12 cellular contexts compared by ENCODE assay signal in the genomic region with DNA sequence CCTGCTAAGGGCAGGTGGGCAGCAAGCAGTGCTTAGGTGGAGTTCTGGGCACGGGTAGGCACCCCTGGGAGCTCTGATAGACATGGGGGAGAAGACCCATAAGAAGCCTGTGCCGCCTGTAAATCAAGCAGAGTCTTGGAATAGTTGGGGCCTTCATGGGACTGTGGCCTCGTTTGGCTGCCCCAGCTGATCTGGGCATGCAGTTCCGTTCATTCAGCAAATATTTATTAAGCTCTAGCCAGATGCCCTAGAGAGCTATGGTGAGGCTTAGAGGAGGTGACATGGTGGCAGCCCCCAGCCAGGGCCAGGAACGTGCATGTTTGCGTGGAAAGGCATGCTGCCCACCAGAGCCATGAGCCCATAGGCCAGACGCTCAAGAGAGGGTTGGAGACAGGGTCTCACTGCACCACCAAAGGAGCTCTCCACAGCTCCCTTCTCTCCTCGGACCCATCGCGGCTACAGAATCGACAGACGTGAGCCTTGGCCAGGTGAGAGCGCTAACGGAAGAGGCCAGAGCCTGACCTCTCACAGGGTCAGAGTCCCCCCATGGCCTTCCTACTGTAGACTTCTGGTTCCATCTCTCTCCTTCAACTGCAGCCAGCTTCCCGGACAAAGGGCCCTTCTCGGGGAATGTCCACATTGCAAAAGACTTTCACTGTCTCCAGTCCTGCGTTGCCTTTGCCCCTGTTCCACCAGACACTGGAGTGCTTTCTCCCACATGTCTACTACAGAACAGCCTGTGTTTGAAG.
"Had no signal": no experiment of that assay in that cellular context is flagged by ENCODE, and none has a peak within 500 bp of the region (broad histone marks: within the 10 kb centered on the region; RNA-seq: fewer than 3 reads in every experiment).

No MANE protein-coding gene starts in this region.

- DNase-seq: activated CD4-positive, alpha-beta memory T cell treated with anti-CD3 and anti-CD28 coated beads, Interleukin-2, amount 10 ng/mL, durations not matched to agents 7 days and 5 days; activated CD4-positive, alpha-beta T cell treated with anti-CD3 and anti-CD28 coated beads for 4 hours; activated naive CD4-positive, alpha-beta T cell treated with anti-CD3 and anti-CD28 coated beads, Interleukin-2, amount 10 ng/mL, durations not matched to agents 7 days and 5 days; activated T-cell treated with anti-CD3 and anti-CD28 coated beads, Interleukin-2, amount 50 U/mL, for 24 hours; endodermal cell; gastrocnemius medialis; naive thymus-derived CD8-positive, alpha-beta T cell; occipital lobe; SK-N-SH; stimulated activated CD4-positive, alpha-beta T cell treated with anti-CD3 and anti-CD28 coated beads, Interleukin-4, amount 100 ng/mL, for 24 hours; stimulated activated naive CD8-positive, alpha-beta T cell treated with anti-CD3 and anti-CD28 coated beads, Interleukin-15, Interleukin-2, amounts not matched to agents 100 U/mL and 50 U/mL, for 24 hours; T-helper 1 cell had no signal

- H3K27ac ChIP-seq: gastrocnemius medialis had no signal

- H3K36me3 ChIP-seq: gastrocnemius medialis had no signal

- H3K9me3 ChIP-seq: gastrocnemius medialis, SK-N-SH had no signal

- H3K4me1 ChIP-seq: gastrocnemius medialis had no signal

- H3K4me3 ChIP-seq: gastrocnemius medialis had no signal

- H3K27me3 ChIP-seq: gastrocnemius medialis had no signal

- ATAC-seq: gastrocnemius medialis; naive thymus-derived CD8-positive, alpha-beta T cell had no signal
